Comparison of ENCODE assay signal across 9 cellular contexts in the genomic region with DNA sequence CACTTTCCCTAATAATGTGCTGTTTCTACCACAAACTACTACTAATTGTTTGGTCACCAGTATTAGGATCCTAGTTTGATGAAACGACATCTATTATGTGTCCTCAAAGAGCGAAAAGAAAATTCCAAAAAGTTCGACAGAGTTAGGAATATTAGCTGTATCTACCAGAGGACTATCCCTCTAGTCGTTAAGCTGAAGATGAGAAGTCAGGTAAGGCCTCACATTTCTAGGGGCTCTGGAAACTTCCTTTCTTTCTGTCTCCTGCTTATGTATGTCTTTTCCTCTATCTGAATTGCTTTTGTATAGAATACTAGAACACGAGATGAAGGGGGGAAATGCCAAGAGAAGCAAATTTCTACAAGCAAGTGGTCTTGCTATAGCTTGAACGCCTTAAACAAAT. TPM values are rescaled to one million over a fixed set of nuclear protein-coding genes. Genes with fewer than 3 reads are reported as not detected.
DNase-seq lines count a peak whose midpoint lies in the region; ATAC-seq and TF ChIP-seq lines count a peak whose summit lies in the region.
"Had no signal": no experiment of that assay in that cellular context is flagged by ENCODE, and none has a peak within 500 bp of the region (broad histone marks: within the 10 kb centered on the region; RNA-seq: fewer than 3 reads in every experiment).

No MANE protein-coding gene starts in this region.

- peak overlapping the region; percentile 76 for H3K4me2 ChIP-seq in OCI-LY3 (ENCODE audit: low read length)

- WGBS in endodermal cell (ENCODE audit: insufficient coverage in 1 of 2, insufficient read length in 1 of 2), 2 experiments, result 66 to 73% methylated on average over 6 of the region's 6 CpGs

- peaks cover 31% of the 10 kb centered on the region for H4K20me1 ChIP-seq in OCI-LY3 (ENCODE audit: insufficient read depth, low read length)

- peaks cover 65% of the 10 kb centered on the region for H3K79me2 ChIP-seq in OCI-LY3 (ENCODE audit: low read length)

- peak overlapping the region; percentile 91 to 98 (median 94) for H3K4me3 Mint-ChIP-seq in CD8-positive, alpha-beta memory T cell
- peak overlapping the region; percentile 83 for H3K4me3 Mint-ChIP-seq in endodermal cell

- peaks cover 0 to 14% (median 0%) of the 10 kb centered on the region in 3 donors for H3K36me3 Mint-ChIP-seq in CD8-positive, alpha-beta memory T cell
- H3K36me3 Mint-ChIP-seq in endodermal cell (ENCODE audit: low read depth), result peaks cover 2% of the 10 kb centered on the region

- TF ChIP-seq CTCF in OCI-LY3 (IDR thresholded peaks at IDR 0.05; ENCODE audit: low read depth, low read length), result no peak
- TF ChIP-seq CTCF in endodermal cell (conservative IDR thresholded peaks at IDR 0.05), result no peak
- TF ChIP-seq CTCF in neutrophil (IDR thresholded peaks at IDR 0.05), result no peak

- H3K4me1 ChIP-seq in CD8-positive, alpha-beta memory T cell (ENCODE audit: insufficient read depth, low read length), result peaks cover 75% of the 10 kb centered on the region
- H3K4me1 ChIP-seq in OCI-LY3 (ENCODE audit: low read length) (peaks cover 29% of the 10 kb centered on the region), endodermal cell (ENCODE audit: control insufficient read depth, insufficient read depth, low read length) (peaks cover 13% of the 10 kb centered on the region), neutrophil (ENCODE audit: control insufficient read depth in 1 of 2, insufficient read depth in 1 of 2, low read depth in 1 of 2, low read length in 1 of 2) (peaks cover 33 to 37% of the 10 kb centered on the region in 2 experiments)

- H3K36me3 ChIP-seq in CD8-positive, alpha-beta memory T cell (ENCODE audit: insufficient read depth, low read length), result no peaks in the 10 kb centered on the region
- H3K36me3 ChIP-seq in OCI-LY3 (replicated peaks; ENCODE audit: low read depth, low read length), result no peaks in the 10 kb centered on the region
- H3K36me3 ChIP-seq in endodermal cell (ENCODE audit: control insufficient read depth, insufficient read depth, low read length), result no peaks in the 10 kb centered on the region
- H3K36me3 ChIP-seq in neutrophil, result no peaks in the 10 kb centered on the region

- no peaks in the 10 kb centered on the region for H3K27me3 ChIP-seq in CD8-positive, alpha-beta memory T cell (ENCODE audit: insufficient read depth, low read length, poor library complexity, severe bottlenecking)
- H3K27me3 ChIP-seq in OCI-LY3 (ENCODE audit: low read depth, low read length) (no peaks in the 10 kb centered on the region), endodermal cell (ENCODE audit: control insufficient read depth, insufficient read depth, low read length, poor library complexity, severe bottlenecking) (no peaks in the 10 kb centered on the region), neutrophil (peaks cover 8% of the 10 kb centered on the region)

- H2AFZ ChIP-seq in OCI-LY3 (ENCODE audit: low read depth, low read length), result no peak overlapping the region

- POLR2A ChIA-PET in CD8-positive, alpha-beta memory T cell (lab: Charles Lee), result interaction anchor here (0.6 to 0.9 kb wide), 2 partner anchors 61 to 127 kb away, joined by 3 to 4 read pairs; a partner anchor contains a TSS

- CTCF ChIA-PET in CD8-positive, alpha-beta memory T cell (lab: Charles Lee), result interaction anchor here (0.7 kb wide), 1 partner anchor 18 kb away, joined by 3 read pairs; no protein-coding TSS in a partner anchor

- peak overlapping the region; percentile 41 to 97 (median 92) for H3K27ac Mint-ChIP-seq in CD8-positive, alpha-beta memory T cell
- no peak overlapping the region for H3K27ac Mint-ChIP-seq in endodermal cell

- peak overlapping the region; percentile 93 for H3K9ac ChIP-seq in OCI-LY3 (ENCODE audit: low read length)
- peak overlapping the region; percentile 90 for H3K9ac ChIP-seq in endodermal cell (ENCODE audit: extremely low read depth, low read length, poor library complexity, severe bottlenecking)

- H3K4me1 Mint-ChIP-seq in CD8-positive, alpha-beta memory T cell, result peaks cover 62 to 82% (median 79%) of the 10 kb centered on the region in 3 donors
- peaks cover 42% of the 10 kb centered on the region for H3K4me1 Mint-ChIP-seq in endodermal cell

- peak overlapping the region; percentile 75 for H3K4me3 ChIP-seq in CD8-positive, alpha-beta memory T cell (ENCODE audit: low read length)
- H3K4me3 ChIP-seq in OCI-LY3 (ENCODE audit: low read length) (peak overlapping the region; percentile 95), endodermal cell (ENCODE audit: low read length) (peak overlapping the region; percentile 97), neutrophil (ENCODE audit: low read depth in 1 of 2, low read length in 1 of 2) (peak overlapping the region; percentile 82 to 84)

- H3K9me3 Mint-ChIP-seq in CD8-positive, alpha-beta memory T cell, result no peaks in the 10 kb centered on the region
- H3K9me3 Mint-ChIP-seq in endodermal cell, result peaks cover 6% of the 10 kb centered on the region

- ATAC-seq in GM21360 (IDR thresholded peaks at IDR 0.05; ENCODE audit: unreplicated experiment), result no peak

- no peaks in the 10 kb centered on the region for H3K9me3 ChIP-seq in CD8-positive, alpha-beta memory T cell (ENCODE audit: low read length)
- no peaks in the 10 kb centered on the region for H3K9me3 ChIP-seq in OCI-LY3 (ENCODE audit: insufficient read depth, low read length)
- no peaks in the 10 kb centered on the region for H3K9me3 ChIP-seq in endodermal cell (ENCODE audit: control insufficient read depth, low read length)
- no peaks in the 10 kb centered on the region for H3K9me3 ChIP-seq in neutrophil

- H3K27me3 Mint-ChIP-seq in CD8-positive, alpha-beta memory T cell, result no peaks in the 10 kb centered on the region
- H3K27me3 Mint-ChIP-seq in endodermal cell (ENCODE audit: insufficient read depth), result peaks cover 7% of the 10 kb centered on the region

- no peak for DNase-seq in CD8-positive, alpha-beta memory T cell
- DNase-seq in endodermal cell, result no peak
- no peak for DNase-seq in GM19238 (ENCODE audit: insufficient read length, low spot score)
- DNase-seq in SW480 (ENCODE audit: low spot score), result no peak
- no peak for DNase-seq in dermis blood vessel endothelial cell
- DNase-seq: activated CD4-positive, alpha-beta T cell treated with anti-CD3 and anti-CD28 coated beads for 4 hours had no signal

- H3K27ac ChIP-seq in CD8-positive, alpha-beta memory T cell (ENCODE audit: low read depth, low read length), result peak overlapping the region; percentile 96
- H3K27ac ChIP-seq in OCI-LY3 (ENCODE audit: low read length) (no peak overlapping the region), endodermal cell (ENCODE audit: low read depth, low read length) (no peak overlapping the region), neutrophil (peak overlapping the region; percentile 94)

RNA-seq across cellular contexts. Expression of a gene that starts 1.6 kb away (rescaled TPM):
- total RNA-seq in CD8-positive, alpha-beta memory T cell, result 10 to 100 TPM; 52.3 to 56.7 TPM
- polyA plus RNA-seq in CD8-positive, alpha-beta memory T cell, result 174 TPM
- 100 to 1,000 TPM; 120 to 136 TPM for total RNA-seq in endodermal cell
- polyA plus RNA-seq in endodermal cell (2013, experiment 1 of 2), result 94.6 TPM
- polyA plus RNA-seq in endodermal cell (2013, experiment 2 of 2), result 93.6 TPM
- 104 and 225 TPM in 2 replicates for total RNA-seq in dermis blood vessel endothelial cell

Comparison
In these comparisons a context has a peak if more than half of its experiments do, and no peak if none do; other contexts are left out.
1. H3K27ac ChIP-seq: peak in CD8-positive, alpha-beta memory T cell (single experiment) and neutrophil (single experiment); none in OCI-LY3 (single experiment) and endodermal cell (single experiment).
2. Peak in every context shown above with its lines, with median percentiles within 50 percentile points of each other: H3K4me3 ChIP-seq.